1 cellular context compared by ENCODE assay signal in genomic region chr17:28746611-28747045, GRCh38.
TF ChIP-seq lines count a peak whose summit lies in the region.

No MANE protein-coding gene starts in this region.

TF ChIP-seq in WTC11, 78 proteins besides CTCF, POLR2A, EP300 and RAD21 (continued from another document):
- no peak for TF ChIP-seq ZNF512 (CRISPR knock-in tag; IDR thresholded peaks at IDR 0.05; ENCODE audit: borderline replicate concordance)
- TF ChIP-seq JAZF1 (CRISPR knock-in tag; IDR thresholded peaks at IDR 0.05), result no peak
- no peak for TF ChIP-seq ZBTB43 (CRISPR knock-in tag; IDR thresholded peaks at IDR 0.05)
- no peak for TF ChIP-seq USF1 (CRISPR knock-in tag; IDR thresholded peaks at IDR 0.05)
